8 cellular contexts compared by ENCODE assay signal in genomic region chr7:102125127-102125561, GRCh38.
DNase-seq lines count a peak whose midpoint lies in the region; ATAC-seq and TF ChIP-seq lines count a peak whose summit lies in the region.

No MANE protein-coding gene starts in this region.

- H3K4me3 ChIP-seq in SJSA1 (no peak overlapping the region), left ventricle myocardium inferior (no peak overlapping the region), tibial nerve (no peak overlapping the region)

- H3K27ac Mint-ChIP-seq in activated CD4-positive, alpha-beta memory T cell treated with anti-CD3 and anti-CD28 coated beads for 36 hours = no peak overlapping the region
- no peak overlapping the region for H3K27ac Mint-ChIP-seq in activated CD4-positive, alpha-beta memory T cell treated with anti-CD3 and anti-CD28 coated beads, Interleukin-2, amount 10 ng/mL, durations not matched to agents 7 days and 5 days

- TF ChIP-seq EP300 in tibial nerve (IDR thresholded peaks at IDR 0.05) = peak; percentile 43 to 87

- peaks cover 5% of the 10 kb centered on the region; the same call in 1 of the 2 replicates for H3K36me3 ChIP-seq in SJSA1
- no peaks in the 10 kb centered on the region for H3K36me3 ChIP-seq in left ventricle myocardium inferior
- H3K36me3 ChIP-seq in tibial nerve = no peaks in the 10 kb centered on the region

- peaks cover 3% of the 10 kb centered on the region for H3K36me3 Mint-ChIP-seq in activated CD4-positive, alpha-beta memory T cell treated with anti-CD3 and anti-CD28 coated beads for 36 hours
- no peaks in the 10 kb centered on the region for H3K36me3 Mint-ChIP-seq in activated CD4-positive, alpha-beta memory T cell treated with anti-CD3 and anti-CD28 coated beads, Interleukin-2, amount 10 ng/mL, durations not matched to agents 7 days and 5 days (ENCODE audit: low read depth)

- H3K27ac ChIP-seq in SJSA1 (peak overlapping the region; percentile 80), left ventricle myocardium inferior (replicated peaks) (peak overlapping the region; percentile 38), tibial nerve (peak overlapping the region; percentile 46 to 93 (median 72))

- H3K9me3 ChIP-seq in SJSA1 (replicated peaks) (no peaks in the 10 kb centered on the region), left ventricle myocardium inferior (replicated peaks) (no peaks in the 10 kb centered on the region), tibial nerve (no peaks in the 10 kb centered on the region)

- no peaks in the 10 kb centered on the region for H3K27me3 ChIP-seq in SJSA1 (replicated peaks)
- H3K27me3 ChIP-seq in left ventricle myocardium inferior (ENCODE audit: low read depth) = no peaks in the 10 kb centered on the region
- no peaks in the 10 kb centered on the region for H3K27me3 ChIP-seq in tibial nerve

- POLR2A ChIA-PET in activated CD4-positive, alpha-beta memory T cell treated with anti-CD3 and anti-CD28 coated beads for 36 hours (lab: Charles Lee) = no interaction called here
- POLR2A ChIA-PET in activated CD4-positive, alpha-beta memory T cell treated with anti-CD3 and anti-CD28 coated beads, Interleukin-2, amount 10 ng/mL, durations not matched to agents 7 days and 5 days (lab: Charles Lee) = no interaction called here

- CTCF ChIA-PET in activated CD4-positive, alpha-beta memory T cell treated with anti-CD3 and anti-CD28 coated beads for 36 hours (lab: Charles Lee) = interaction anchor here (0.6 kb wide), 1 partner anchor 13 kb away, joined by 3 read pairs; no protein-coding TSS in a partner anchor
- CTCF ChIA-PET in activated CD4-positive, alpha-beta memory T cell treated with anti-CD3 and anti-CD28 coated beads, Interleukin-2, amount 10 ng/mL, durations not matched to agents 7 days and 5 days (lab: Charles Lee) = no interaction called here

- peak; percentile 31 for DNase-seq in activated CD4-positive, alpha-beta memory T cell treated with anti-CD3 and anti-CD28 coated beads for 36 hours
- no peak for DNase-seq in activated CD4-positive, alpha-beta memory T cell treated with anti-CD3 and anti-CD28 coated beads, Interleukin-2, amount 10 ng/mL, durations not matched to agents 7 days and 5 days
- DNase-seq in SJSA1 (ENCODE audit: low read depth in 1 of 2, low spot score in 2 of 2) = peak; percentile 88 to 91
- peak; percentile 52 for DNase-seq in left ventricle myocardium inferior
- DNase-seq in tibial nerve (ENCODE audit: low spot score in 2 of 2) = peak; percentile 46 to 60
- no peak for DNase-seq in occipital lobe (lab: John Stamatoyannopoulos, UW)
- no peak for DNase-seq in SKM-1 treated with dmso at 0.1 percent for 144 hours (lab: John Stamatoyannopoulos, UW; ENCODE audit: unreplicated experiment)

- WGBS in tibial nerve, 2 donors = 40 to 51% methylated on average over 15 of the region's 15 CpGs

- ATAC-seq in HG02763 (IDR thresholded peaks at IDR 0.05; ENCODE audit: unreplicated experiment) = no peak

- peak in 1 of 2 donors; percentile 57 for TF ChIP-seq POLR2A in tibial nerve (IDR thresholded peaks at IDR 0.05)

- TF ChIP-seq CTCF in left ventricle myocardium inferior (IDR thresholded peaks at IDR 0.05; ENCODE audit: borderline replicate concordance) (no peak), tibial nerve (IDR thresholded peaks at IDR 0.05) (peak in 3 of 5 experiments; percentile 18 to 30 (median 24))

- H3K4me3 Mint-ChIP-seq in activated CD4-positive, alpha-beta memory T cell treated with anti-CD3 and anti-CD28 coated beads for 36 hours = no peak overlapping the region
- no peak overlapping the region for H3K4me3 Mint-ChIP-seq in activated CD4-positive, alpha-beta memory T cell treated with anti-CD3 and anti-CD28 coated beads, Interleukin-2, amount 10 ng/mL, durations not matched to agents 7 days and 5 days

- intact Hi-C loops in activated CD4-positive, alpha-beta memory T cell treated with anti-CD3 and anti-CD28 coated beads for 36 hours (cut with micrococcal nuclease) = no loop called here
- intact Hi-C loops in left ventricle myocardium inferior (cut with micrococcal nuclease) = no loop called here

- no peaks in the 10 kb centered on the region for H3K27me3 Mint-ChIP-seq in activated CD4-positive, alpha-beta memory T cell treated with anti-CD3 and anti-CD28 coated beads for 36 hours
- H3K27me3 Mint-ChIP-seq in activated CD4-positive, alpha-beta memory T cell treated with anti-CD3 and anti-CD28 coated beads, Interleukin-2, amount 10 ng/mL, durations not matched to agents 7 days and 5 days = no peaks in the 10 kb centered on the region

- H3K4me1 Mint-ChIP-seq in activated CD4-positive, alpha-beta memory T cell treated with anti-CD3 and anti-CD28 coated beads for 36 hours (ENCODE audit: low read depth) = peaks cover 10% of the 10 kb centered on the region
- H3K4me1 Mint-ChIP-seq in activated CD4-positive, alpha-beta memory T cell treated with anti-CD3 and anti-CD28 coated beads, Interleukin-2, amount 10 ng/mL, durations not matched to agents 7 days and 5 days = peaks cover 12% of the 10 kb centered on the region

- H3K4me1 ChIP-seq in SJSA1 (replicated peaks) (peaks cover 24% of the 10 kb centered on the region), left ventricle myocardium inferior (peaks cover 12% of the 10 kb centered on the region), tibial nerve (peaks cover 0 to 44% (median 14%) of the 10 kb centered on the region in 4 donors)

- H3K9me3 Mint-ChIP-seq in activated CD4-positive, alpha-beta memory T cell treated with anti-CD3 and anti-CD28 coated beads for 36 hours = no peaks in the 10 kb centered on the region
- no peaks in the 10 kb centered on the region for H3K9me3 Mint-ChIP-seq in activated CD4-positive, alpha-beta memory T cell treated with anti-CD3 and anti-CD28 coated beads, Interleukin-2, amount 10 ng/mL, durations not matched to agents 7 days and 5 days

Comparison
In these comparisons a context has a peak if more than half of its experiments do, and no peak if none do; other contexts are left out.
1. DNase-seq: peak in activated CD4-positive, alpha-beta memory T cell treated with anti-CD3 and anti-CD28 coated beads for 36 hours (single experiment), SJSA1 (2 of 2), left ventricle myocardium inferior (single experiment) and tibial nerve (2 of 2); none in activated CD4-positive, alpha-beta memory T cell treated with anti-CD3 and anti-CD28 coated beads, Interleukin-2, amount 10 ng/mL, durations not matched to agents 7 days and 5 days (single experiment), occipital lobe (single experiment) and SKM-1 treated with dmso at 0.1 percent for 144 hours (single experiment).
2. Peak in every context shown above with its lines, with median percentiles within 50 percentile points of each other: H3K27ac ChIP-seq.